Comparison of ENCODE assay signal across 23 cellular contexts in genomic region chr6:34205466-34205865, GRCh38. TPM values are rescaled to one million over a fixed set of nuclear protein-coding genes. Genes with fewer than 3 reads are reported as not detected.
DNase-seq lines count a peak whose midpoint lies in the region; ATAC-seq, FAIRE-seq and TF ChIP-seq lines count a peak whose summit lies in the region.
"Had no signal": no experiment of that assay in that cellular context is flagged by ENCODE, and none has a peak within 500 bp of the region (broad histone marks: within the 10 kb centered on the region; RNA-seq: fewer than 3 reads in every experiment).

No MANE protein-coding gene starts in this region.

- TF ChIP-seq POLR2A in K562 (conservative IDR thresholded peaks at IDR 0.05): no peak

- no peak for TF ChIP-seq RAD21 in K562 (CRISPR knock-in tag; conservative IDR thresholded peaks at IDR 0.05 in 1 of 2, IDR thresholded peaks at IDR 0.05 in 1 of 2)

- ATAC-seq in K562: no peak
- ATAC-seq: left lung; naive thymus-derived CD8-positive, alpha-beta T cell; stimulated activated naive CD8-positive, alpha-beta T cell treated with anti-CD3 and anti-CD28 coated beads, Interleukin-15, amount 100 ng/mL, for 72 hours had no signal

- H3K9me1 ChIP-seq in K562 (ENCODE audit: control insufficient read depth, insufficient read depth, low read length): no peaks in the 10 kb centered on the region

- H3K9ac ChIP-seq in HUES48 (ENCODE audit: low read depth, low read length): no peak overlapping the region
- no peak overlapping the region; a peak in 1 of 4 replicates for H3K9ac ChIP-seq in K562 (ENCODE audit: insufficient read depth in 1 of 2, low read depth in 2 of 2, low read length in 2 of 2)
- no peak overlapping the region for H3K9ac ChIP-seq in kidney (ENCODE audit: low read length in 2 of 2)

- POLR2A ChIA-PET in K562 (lab: Yijun Ruan, JAX): interaction anchor here (0.7 to 1.7 kb wide), 7 partner anchors 10 to 38 kb away, joined by 3 to 9 read pairs (median 4); partner anchors contain the start of gene HMGA1
- POLR2A ChIA-PET in OCI-LY7 (lab: Charles Lee): interaction anchor here (1.0 kb wide), 1 partner anchor 31 kb away, joined by 3 read pairs; the partner anchor contains the start of gene HMGA1

- H2AFZ ChIP-seq in K562 (ENCODE audit: low read depth, low read length): peak overlapping the region; percentile 54
- no peak overlapping the region for H2AFZ ChIP-seq in OCI-LY7 (ENCODE audit: low read length)

- H3K27ac ChIP-seq in HUES48 (ENCODE audit: low read depth, low read length) (peak overlapping the region; percentile 42), K562 (ENCODE audit: extremely low read depth, low read depth, low read length) (no peak overlapping the region), kidney (ENCODE audit: low read depth in 2 of 2, low read length in 2 of 2) (no peak overlapping the region), OCI-LY7 (ENCODE audit: low read depth, low read length, poor library complexity, severe bottlenecking) (no peak overlapping the region)
- H3K27ac ChIP-seq: left lung, thyroid gland, WERI-Rb-1 had no signal

- H3K9me3 ChIP-seq in HUES48 (ENCODE audit: control insufficient read depth, insufficient read depth, low read length) (no peaks in the 10 kb centered on the region), K562 (replicated peaks; ENCODE audit: control insufficient read depth, insufficient read depth, low read depth, low read length) (peaks cover 2% of the 10 kb centered on the region; the same call in 1 of the 2 replicates), kidney (ENCODE audit: control insufficient read depth in 1 of 2, low read length in 2 of 2) (no peaks in the 10 kb centered on the region), OCI-LY7 (ENCODE audit: low read length) (peaks cover 8% of the 10 kb centered on the region; the same call in 1 of the 2 replicates)
- H3K9me3 ChIP-seq: left lung, thyroid gland had no signal

- in situ Hi-C loops in K562 (cut with MboI): no loop called here

- H3K4me3 ChIP-seq in HUES48 (ENCODE audit: low read depth, low read length): no peak overlapping the region
- H3K4me3 ChIP-seq in K562: no peak overlapping the region
- no peak overlapping the region for H3K4me3 ChIP-seq in kidney (ENCODE audit: low read length in 2 of 2)
- no peak overlapping the region for H3K4me3 ChIP-seq in OCI-LY7 (ENCODE audit: low read depth, low read length, poor library complexity, severe bottlenecking)
- no peak overlapping the region for H3K4me3 ChIP-seq in H7 (ENCODE audit: insufficient read depth, low read depth, low read length)
- H3K4me3 ChIP-seq: left lung, thyroid gland had no signal

- 40% methylated on average over 3 of the region's 3 CpGs for WGBS in K562 (ENCODE audit: insufficient coverage, low coverage, missing lambda C conversion rate)

- H3K9me2 ChIP-seq in OCI-LY7 (ENCODE audit: insufficient read depth, low read length): no peaks in the 10 kb centered on the region

- TF ChIP-seq CTCF in K562 (IDR thresholded peaks at IDR 0.05 in 2 of 3, conservative IDR thresholded peaks at IDR 0.05 in 1 of 3; ENCODE audit: insufficient read depth in 2 of 3, low read depth in 1 of 3, low read length in 3 of 3): no peak
- TF ChIP-seq CTCF in kidney (IDR thresholded peaks at IDR 0.05; ENCODE audit: borderline replicate concordance, extremely low read depth, insufficient read depth): no peak
- no peak for TF ChIP-seq CTCF in OCI-LY7 (conservative IDR thresholded peaks at IDR 0.05; ENCODE audit: low read length)

- H4K20me1 ChIP-seq in K562 (replicated peaks; ENCODE audit: control insufficient read depth, insufficient read depth, low read length) (no peaks in the 10 kb centered on the region), OCI-LY7 (ENCODE audit: insufficient read depth, low read length) (no peaks in the 10 kb centered on the region)

- FAIRE-seq in K562 (lab: Jason Lieb, UNC) (no peak), kidney (lab: Jason Lieb, UNC) (no peak)

- H3K79me2 ChIP-seq in K562 (ENCODE audit: control insufficient read depth, insufficient read depth, low read length) (no peaks in the 10 kb centered on the region), OCI-LY7 (ENCODE audit: insufficient read depth, low read depth, low read length) (no peaks in the 10 kb centered on the region)

- H3K4me1 ChIP-seq in HUES48 (ENCODE audit: control insufficient read depth, insufficient read depth, low read length) (peaks cover 6% of the 10 kb centered on the region), K562 (replicated peaks in 1 of 2; ENCODE audit: control insufficient read depth in 2 of 2, insufficient read depth in 2 of 2, low read length in 2 of 2) (peaks cover 0 to 10% of the 10 kb centered on the region in 2 experiments; a peak in 3 of 5 replicates), kidney (ENCODE audit: control insufficient read depth in 1 of 2, insufficient read depth in 1 of 2, low read depth in 1 of 2, low read length in 2 of 2) (no peaks in the 10 kb centered on the region), OCI-LY7 (ENCODE audit: insufficient read depth, low read length, poor library complexity, severe bottlenecking) (no peaks in the 10 kb centered on the region)
- H3K4me1 ChIP-seq: left lung, thyroid gland had no signal

- BruUV-seq in K562 (replicated peaks; lab: Mats Ljungman, UMichigan): no TSS peak
- BruUV-seq in OCI-LY7 (replicated peaks; lab: Mats Ljungman, UMichigan): no TSS peak

- H3K36me3 ChIP-seq in HUES48 (ENCODE audit: control insufficient read depth, insufficient read depth, low read length): no peaks in the 10 kb centered on the region
- no peaks in the 10 kb centered on the region for H3K36me3 ChIP-seq in K562 (ENCODE audit: control insufficient read depth, insufficient read depth, low read length)
- no peaks in the 10 kb centered on the region for H3K36me3 ChIP-seq in kidney (ENCODE audit: control insufficient read depth in 1 of 2, insufficient read depth in 2 of 2, low read length in 2 of 2)
- H3K36me3 ChIP-seq in OCI-LY7 (ENCODE audit: insufficient read depth, low read length): no peaks in the 10 kb centered on the region
- no peaks in the 10 kb centered on the region for H3K36me3 ChIP-seq in H7 (replicated peaks; ENCODE audit: control insufficient read depth, insufficient read depth, low read length)
- H3K36me3 ChIP-seq: left lung, thyroid gland, WERI-Rb-1 had no signal

- no peak for TF ChIP-seq EP300 in K562 (IDR thresholded peaks at IDR 0.05; ENCODE audit: low read length)

- H3K4me2 ChIP-seq in K562 (ENCODE audit: insufficient read depth, low read length) (no peak overlapping the region), OCI-LY7 (ENCODE audit: low read length) (no peak overlapping the region)

- H3K27me3 ChIP-seq in HUES48 (ENCODE audit: control insufficient read depth, insufficient read depth, low read length) (no peaks in the 10 kb centered on the region), K562 (ENCODE audit: control insufficient read depth in 2 of 2, insufficient read depth in 2 of 2, low read length in 2 of 2) (no peaks in the 10 kb centered on the region), H7 (ENCODE audit: control insufficient read depth, insufficient read depth, low read length) (no peaks in the 10 kb centered on the region)
- H3K27me3 ChIP-seq: left lung, thyroid gland had no signal

- DNase-seq in CD1c-positive myeloid dendritic cell (ENCODE audit: extremely low spot score) (peak; percentile 19), K562 (ENCODE audit: extremely low read depth in 1 of 4, low spot score in 3 of 4) (peak in 1 of 4 experiments; percentile 13), kidney (peak; percentile 36), OCI-LY7 (ENCODE audit: low spot score) (no peak), pons (ENCODE audit: low spot score) (no peak), HuH-7.5 (ENCODE audit: low spot score) (no peak), H7 (no peak)
- DNase-seq: activated CD4-positive, alpha-beta T cell treated with anti-CD3 and anti-CD28 coated beads, Interleukin-2, amount 50 U/mL, for 1 hour; aorta; CD4-positive, CD25-positive, alpha-beta regulatory T cell; central memory CD4-positive, alpha-beta T cell; GOT3; left lung; naive thymus-derived CD8-positive, alpha-beta T cell; NCI-H1092 treated with DMSO at 0.1 percent for 48 hours; NCI-H1930; NCI-H526 treated with DMSO at 0.1 percent for 48 hours; stimulated activated naive CD8-positive, alpha-beta T cell treated with anti-CD3 and anti-CD28 coated beads, Interleukin-15, amount 100 ng/mL, for 72 hours; thyroid gland; WERI-Rb-1 had no signal

- CTCF ChIA-PET in K562 (lab: Yijun Ruan, JAX; ENCODE audit: low intra/inter-chr PET ratio) (no interaction called here), OCI-LY7 (lab: Charles Lee; ENCODE audit: unreplicated experiment) (no interaction called here)

- intact Hi-C loops in K562 (cut with micrococcal nuclease) (no loop called here), kidney (cut with DNase I) (no loop called here), OCI-LY7 (cut with micrococcal nuclease; ENCODE audit: unreplicated experiment) (no loop called here)

RNA-seq across cellular contexts. Expression of gene HMGA1, which starts 31.2 kb away (rescaled TPM):
- total RNA-seq in K562 (2011; cell fraction: chromatin; rRNA removed; ENCODE audit: low replicate concordance): 30.6 and 67.6 TPM in 2 replicates
- total RNA-seq in K562 (2011; cell fraction: nucleolus; rRNA removed): 97.4 and 98.8 TPM in 2 replicates
- total RNA-seq in K562 (2011; cell fraction: nucleoplasm; rRNA removed): 112 and 202 TPM in 2 replicates
- 1,004 and 1,256 TPM in 2 replicates for total RNA-seq in K562 (2014; rRNA removed)
- 270 and 326 TPM in 2 replicates for total RNA-seq in K562 (2014; rRNA removed; fragmentation: Illumina TruSeq; extraction: Trizol)
- 594 and 609 TPM in 2 replicates for total RNA-seq in K562 (2015; rRNA removed; fragmentation: Illumina TruSeq; extraction: Trizol)
- total RNA-seq in K562 (2021): 1,947 and 1,950 TPM in 2 replicates
- 205 and 451 TPM in 2 replicates for polyA plus RNA-seq in K562 (2011; rRNA removed)
- 348 and 767 TPM in 2 replicates for polyA plus RNA-seq in K562 (2011; cell fraction: cytosol; rRNA removed)
- 229 and 367 TPM in 2 replicates for polyA plus RNA-seq in K562 (2011; cell fraction: nucleus; rRNA removed)
- polyA plus RNA-seq in K562 (2012): 830 and 1,263 TPM in 2 replicates
- 1,608 and 1,897 TPM in 2 replicates for polyA plus RNA-seq in K562 (2014; fragmentation: Illumina TruSeq; extraction: Trizol)
- polyA plus RNA-seq in K562 (2014; fragmentation: Nextera tagmentation; extraction: Ambion mirVana): 10 to 100 TPM; 27.8 to 58.8 TPM
- 1,026 and 1,125 TPM in 2 replicates for polyA plus RNA-seq in K562 (2014; rRNA removed)
- polyA minus RNA-seq in K562 (2011; rRNA and poly(A)+ RNA removed): 66.3 and 71.3 TPM in 2 replicates
- polyA minus RNA-seq in K562 (2011; cell fraction: cytosol; rRNA and poly(A)+ RNA removed): 364 and 449 TPM in 2 replicates
- polyA minus RNA-seq in K562 (2011; cell fraction: nucleus; rRNA and poly(A)+ RNA removed): 49.0 and 60.6 TPM in 2 replicates
- total RNA-seq in kidney: 46.5 TPM
- polyA plus RNA-seq in kidney (ENCODE audit: insufficient read depth, low read depth, low replicate concordance): 27.1 TPM
- total RNA-seq in OCI-LY7 (2014; rRNA removed; shearing (Covaris generic)): 435 and 463 TPM in 2 replicates
- total RNA-seq in OCI-LY7 (2022): 736 and 764 TPM in 2 replicates
- total RNA-seq in H7 (2014; rRNA removed; shearing (Covaris generic)): 1,768 and 1,892 TPM in 2 replicates

RNA-seq across cellular contexts. Expression of gene SMIM29, which starts 43.3 kb away (rescaled TPM):
- total RNA-seq in K562 (2011; cell fraction: chromatin; rRNA removed; ENCODE audit: low replicate concordance): 9.6 and 43.3 TPM in 2 replicates
- 62.9 and 65.8 TPM in 2 replicates for total RNA-seq in K562 (2011; cell fraction: nucleolus; rRNA removed)
- 33.6 and 43.7 TPM in 2 replicates for total RNA-seq in K562 (2011; cell fraction: nucleoplasm; rRNA removed)
- total RNA-seq in K562 (2014; rRNA removed) (31.8 and 42.1 TPM in 2 replicates), K562 (2014; rRNA removed; fragmentation: Illumina TruSeq; extraction: Trizol) (4.6 and 6.5 TPM in 2 replicates), K562 (2015; rRNA removed; fragmentation: Illumina TruSeq; extraction: Trizol) (18.2 and 21.9 TPM in 2 replicates), K562 (2021) (30.1 and 35.5 TPM in 2 replicates), kidney (22.6 TPM), OCI-LY7 (2022) (21.3 and 21.5 TPM in 2 replicates)
- polyA plus RNA-seq in K562 (2011; rRNA removed) (29.1 and 74.4 TPM in 2 replicates), K562 (2014; fragmentation: Illumina TruSeq; extraction: Trizol) (20.9 and 39.0 TPM in 2 replicates), K562 (2014; fragmentation: Nextera tagmentation; extraction: Ambion mirVana) (10 to 100 TPM; 13.1 to 13.7 TPM), K562 (2014; rRNA removed) (34.9 and 36.7 TPM in 2 replicates), kidney (ENCODE audit: insufficient read depth, low read depth, low replicate concordance) (53.5 TPM)
- 106 and 151 TPM in 2 replicates for polyA plus RNA-seq in K562 (2011; cell fraction: cytosol; rRNA removed)
- polyA plus RNA-seq in K562 (2011; cell fraction: nucleus; rRNA removed): 87.3 and 88.9 TPM in 2 replicates
- polyA plus RNA-seq in K562 (2012): 43.9 and 73.7 TPM in 2 replicates
- 10.5 and 14.6 TPM in 2 replicates for polyA minus RNA-seq in K562 (2011; rRNA and poly(A)+ RNA removed)
- polyA minus RNA-seq in K562 (2011; cell fraction: cytosol; rRNA and poly(A)+ RNA removed): 18.3 and 35.8 TPM in 2 replicates
- polyA minus RNA-seq in K562 (2011; cell fraction: nucleus; rRNA and poly(A)+ RNA removed): 43.4 and 63.9 TPM in 2 replicates
- 14.1 and 17.3 TPM in 2 replicates for total RNA-seq in OCI-LY7 (2014; rRNA removed; shearing (Covaris generic))
- total RNA-seq in H7 (2014; rRNA removed; shearing (Covaris generic)): 12.4 and 24.5 TPM in 2 replicates

RNA-seq across cellular contexts. Expression of gene GRM4, which starts 59.6 kb away (rescaled TPM):
- total RNA-seq in K562 (2011; cell fraction: chromatin; rRNA removed; ENCODE audit: low replicate concordance): 0.09 TPM in 1 of 2 replicates, not detected in the other
- not detected in 2 replicates for total RNA-seq in K562 (2011; cell fraction: nucleolus; rRNA removed)
- not detected in 2 replicates for total RNA-seq in K562 (2011; cell fraction: nucleoplasm; rRNA removed)
- total RNA-seq in K562 (2014; rRNA removed) (0.18 TPM in 1 of 2 replicates, not detected in the other), K562 (2014; rRNA removed; fragmentation: Illumina TruSeq; extraction: Trizol) (not detected in 2 replicates), K562 (2015; rRNA removed; fragmentation: Illumina TruSeq; extraction: Trizol) (not detected in 2 replicates), K562 (2021) (not detected in 2 replicates), kidney (not detected), OCI-LY7 (2022) (0.85 and 1.3 TPM in 2 replicates)
- polyA plus RNA-seq in K562 (2011; rRNA removed) (not detected in 2 replicates), K562 (2014; fragmentation: Illumina TruSeq; extraction: Trizol) (not detected in 2 replicates), K562 (2014; fragmentation: Nextera tagmentation; extraction: Ambion mirVana) (not detected), K562 (2014; rRNA removed) (not detected in 2 replicates), kidney (ENCODE audit: insufficient read depth, low read depth, low replicate concordance) (not detected)
- not detected in 2 replicates for polyA plus RNA-seq in K562 (2011; cell fraction: cytosol; rRNA removed)
- 0.09 TPM in 1 of 2 replicates, not detected in the other for polyA plus RNA-seq in K562 (2011; cell fraction: nucleus; rRNA removed)
- 0.04 TPM in 1 of 2 replicates, not detected in the other for polyA plus RNA-seq in K562 (2012)
- not detected in 2 replicates for polyA minus RNA-seq in K562 (2011; rRNA and poly(A)+ RNA removed)
- not detected in 2 replicates for polyA minus RNA-seq in K562 (2011; cell fraction: cytosol; rRNA and poly(A)+ RNA removed)
- polyA minus RNA-seq in K562 (2011; cell fraction: nucleus; rRNA and poly(A)+ RNA removed): 0.11 TPM in 1 of 2 replicates, not detected in the other
- 0.21 and 0.73 TPM in 2 replicates for total RNA-seq in OCI-LY7 (2014; rRNA removed; shearing (Covaris generic))
- 23.9 and 35.3 TPM in 2 replicates for total RNA-seq in H7 (2014; rRNA removed; shearing (Covaris generic))
- total RNA-seq: aorta; CD4-positive, CD25-positive, alpha-beta regulatory T cell; left lung; LHCN-M2; naive thymus-derived CD8-positive, alpha-beta T cell had no signal
- polyA plus RNA-seq: AG04450; aorta; CD4-positive, CD25-positive, alpha-beta regulatory T cell; naive thymus-derived CD8-positive, alpha-beta T cell had no signal

Comparison
In these comparisons a context has a peak if more than half of its experiments do, and no peak if none do; other contexts are left out.
1. DNase-seq: peak in CD1c-positive myeloid dendritic cell (single experiment) and kidney (single experiment); none in OCI-LY7 (single experiment), pons (single experiment), HuH-7.5 (single experiment) and H7 (single experiment).
2. RNA of gene GRM4, which starts 59.6 kb away (total RNA-seq): 23.9 to 35.3 TPM in H7; 0.21 to 1.3 TPM in OCI-LY7, 0.09 to 0.18 TPM in K562 and not detected in kidney (single experiment); every median in the first group is over 10 times any median in the second.